13 cellular contexts compared by ENCODE assay signal in the genomic region with DNA sequence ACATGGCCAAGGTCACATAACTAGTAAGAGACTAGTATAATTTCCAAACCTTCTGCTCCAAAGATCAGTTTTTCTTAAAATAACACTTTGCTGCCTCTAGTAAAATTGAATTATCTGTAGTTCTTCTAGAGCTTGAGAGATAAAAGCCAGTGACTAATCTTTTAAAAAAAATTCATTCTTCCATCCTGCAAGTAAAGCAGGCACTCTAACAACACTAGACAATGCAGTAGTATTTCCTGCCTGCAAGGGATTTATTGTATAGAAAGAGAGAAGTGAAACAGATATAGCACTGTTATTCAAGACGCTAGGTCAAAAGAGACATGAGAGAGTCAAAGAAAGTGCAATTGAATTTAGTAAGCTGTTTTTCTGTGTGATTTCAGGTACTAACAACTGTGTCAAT.
A peak's percentile ranks its signal among the peaks of the same experiment; 100 is the strongest.
DNase-seq lines count a peak whose midpoint lies in the region; ATAC-seq and TF ChIP-seq lines count a peak whose summit lies in the region.
"Had no signal": no experiment of that assay in that cellular context is flagged by ENCODE, and none has a peak within 500 bp of the region (broad histone marks: within the 10 kb centered on the region; RNA-seq: fewer than 3 reads in every experiment).

No MANE protein-coding gene starts in this region.

- intact Hi-C loops in A673 (cut with micrococcal nuclease; ENCODE audit: unreplicated experiment) (loop anchor here (10.0 kb wide), 1 partner anchor 403 kb away; no protein-coding TSS in a partner anchor), adrenal gland (cut with DNase I) (no loop called here)

- TF ChIP-seq CTCF in A673 (conservative IDR thresholded peaks at IDR 0.05; ENCODE audit: low read depth, low read length) (no peak), adrenal gland (IDR thresholded peaks at IDR 0.05) (no peak)

- POLR2A ChIA-PET in A673 (lab: Charles Lee; ENCODE audit: low non-redundant PET) = no interaction called here

- CTCF ChIA-PET in A673 (lab: Charles Lee) = no interaction called here

- peak; percentile 93 for DNase-seq in SIG-M5 treated with dmso at 0.1 percent for 504 hours (lab: John Stamatoyannopoulos, UW; ENCODE audit: unreplicated experiment)
- DNase-seq in NCI-H526 treated with DMSO at 0.1 percent for 48 hours (lab: John Stamatoyannopoulos, UW) = no peak
- DNase-seq in A673 (ENCODE audit: low spot score) = no peak
- DNase-seq in adrenal gland = no peak
- DNase-seq: brain microvascular endothelial cell; immature natural killer cell; naive thymus-derived CD8-positive, alpha-beta T cell; T-helper 9 cell had no signal

- no peaks in the 10 kb centered on the region for H3K27me3 ChIP-seq in A673 (replicated peaks; ENCODE audit: insufficient read depth, low read depth, low read length, poor library complexity)
- H3K27me3 ChIP-seq in adrenal gland = no peaks in the 10 kb centered on the region
- H3K27me3 ChIP-seq: brain microvascular endothelial cell had no signal

- H3K4me1 ChIP-seq in A673 (ENCODE audit: insufficient read depth, low read length, poor library complexity, severe bottlenecking) = no peaks in the 10 kb centered on the region
- H3K4me1 ChIP-seq in adrenal gland (replicated peaks in 1 of 2) = no peaks in the 10 kb centered on the region

- no TSS peak for BruUV-seq in A673 (replicated peaks; lab: Mats Ljungman, UMichigan)

- no peak for TF ChIP-seq POLR2A in adrenal gland (IDR thresholded peaks at IDR 0.05)

- no peaks in the 10 kb centered on the region for H3K9me3 ChIP-seq in A673 (ENCODE audit: low read depth, low read length, poor library complexity, severe bottlenecking)
- no peaks in the 10 kb centered on the region for H3K9me3 ChIP-seq in adrenal gland (replicated peaks in 1 of 3)

- peak; percentile 97 for ATAC-seq in GM18502 (IDR thresholded peaks at IDR 0.05; ENCODE audit: poor library complexity, unreplicated experiment)
- peak; percentile 58 for ATAC-seq in GM21529 (IDR thresholded peaks at IDR 0.05; ENCODE audit: unreplicated experiment)
- ATAC-seq in HG03460 (IDR thresholded peaks at IDR 0.05; ENCODE audit: unreplicated experiment) = peak; percentile 57
- no peak for ATAC-seq in GM21737 (IDR thresholded peaks at IDR 0.05; ENCODE audit: unreplicated experiment)
- ATAC-seq: esophagus mucosa; naive thymus-derived CD8-positive, alpha-beta T cell had no signal

- H3K36me3 ChIP-seq in A673 (ENCODE audit: insufficient read depth, low read length, poor library complexity, severe bottlenecking) = no peaks in the 10 kb centered on the region
- H3K36me3 ChIP-seq in adrenal gland (replicated peaks in 1 of 2) = no peaks in the 10 kb centered on the region
- H3K36me3 ChIP-seq: brain microvascular endothelial cell had no signal

- H3K4me3 ChIP-seq in A673 (ENCODE audit: low read depth, low read length, poor library complexity, severe bottlenecking) (no peak overlapping the region), adrenal gland (no peak overlapping the region)

- WGBS in adrenal gland, 4 donors = 10 to 42% (median 39%) methylated on average over 1 of the region's 1 CpG

- H3K27ac ChIP-seq in A673 (ENCODE audit: low read depth, low read length, poor library complexity, severe bottlenecking) (no peak overlapping the region), adrenal gland (no peak overlapping the region)
- H3K27ac ChIP-seq: brain microvascular endothelial cell had no signal
